In the genomic region with DNA sequence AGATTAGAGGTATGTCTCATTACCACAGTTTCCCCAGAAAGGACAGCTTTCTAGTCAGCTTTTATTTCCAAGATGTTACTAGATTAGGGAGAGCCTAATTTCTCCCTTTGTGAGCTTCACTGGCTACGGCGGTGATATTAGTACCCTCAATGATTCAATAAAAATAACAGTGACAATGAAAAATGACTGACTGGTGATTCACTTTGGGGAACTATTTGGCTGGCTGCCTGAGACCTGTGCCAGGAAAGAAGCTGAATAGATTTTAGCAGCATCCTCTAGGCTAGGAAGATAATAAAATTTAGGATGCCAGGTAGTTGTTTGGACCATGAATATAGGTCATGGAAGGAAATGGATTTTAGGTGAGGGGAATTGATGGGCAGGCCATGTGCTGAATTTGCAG, we compare ENCODE assay signal across 13 cellular contexts.
DNase-seq lines count a peak whose midpoint lies in the region; ATAC-seq and TF ChIP-seq lines count a peak whose summit lies in the region.
"Had no signal": no experiment of that assay in that cellular context is flagged by ENCODE, and none has a peak within 500 bp of the region (broad histone marks: within the 10 kb centered on the region; RNA-seq: fewer than 3 reads in every experiment).

No MANE protein-coding gene starts in this region.

- H3K27ac ChIP-seq in foreskin keratinocyte: no peak overlapping the region
- H3K27ac ChIP-seq: upper lobe of right lung had no signal

- H3K4me3 ChIP-seq in BE2C (ENCODE audit: low read depth, low read length) (no peak overlapping the region), adipocyte (ENCODE audit: low read length) (no peak overlapping the region)
- H3K4me3 ChIP-seq: upper lobe of right lung had no signal

- H3K27me3 ChIP-seq in BE2C (no peaks in the 10 kb centered on the region), adipocyte (replicated peaks; ENCODE audit: control insufficient read depth, insufficient read depth, low read length) (no peaks in the 10 kb centered on the region), foreskin keratinocyte (no peaks in the 10 kb centered on the region)
- H3K27me3 ChIP-seq: upper lobe of right lung had no signal

- no peak for TF ChIP-seq EP300 in Ishikawa (IDR thresholded peaks at IDR 0.05; ENCODE audit: borderline replicate concordance)

- DNase-seq in BE2C: peak; percentile 48
- DNase-seq in adipocyte (ENCODE audit: low read depth): peak; percentile 40
- DNase-seq in foreskin keratinocyte: peak in 1 of 2 donors; percentile 66
- no peak for DNase-seq in HPDE6-E6E7 (ENCODE audit: extremely low spot score)
- no peak for DNase-seq in activated T-cell treated with anti-CD3 and anti-CD28 coated beads, Interleukin-2, amount 50 U/mL, for 48 hours
- DNase-seq: activated CD8-positive, alpha-beta memory T cell treated with anti-CD3 and anti-CD28 coated beads, Interleukin-2, amount 50 U/mL, for 4 hours; activated naive CD8-positive, alpha-beta T cell treated with anti-CD3 and anti-CD28 coated beads, Interleukin-2, amount 50 U/mL, for 24 hours; CD4-positive, alpha-beta memory T cell; small intestine; upper lobe of right lung had no signal

- peak; percentile 82 for ATAC-seq in foreskin keratinocyte
- ATAC-seq in GM18858 (IDR thresholded peaks at IDR 0.05; ENCODE audit: unreplicated experiment): no peak
- ATAC-seq in HG02852 (IDR thresholded peaks at IDR 0.05; ENCODE audit: unreplicated experiment): no peak
- ATAC-seq: activated naive CD8-positive, alpha-beta T cell treated with anti-CD3 and anti-CD28 coated beads, Interleukin-2, amount 50 U/mL, for 24 hours; upper lobe of right lung had no signal

- H3K9ac ChIP-seq in adipocyte (ENCODE audit: low read length): no peak overlapping the region

- TF ChIP-seq CTCF in BE2C (IDR thresholded peaks at IDR 0.05; ENCODE audit: low read depth, low read length) (no peak), foreskin keratinocyte (conservative IDR thresholded peaks at IDR 0.05) (no peak)

- H3K4me1 ChIP-seq in BE2C (no peaks in the 10 kb centered on the region; the same call in 1 of the 2 replicates), adipocyte (ENCODE audit: control insufficient read depth, insufficient read depth, low read length) (peaks cover 12% of the 10 kb centered on the region), foreskin keratinocyte (peaks cover 20% of the 10 kb centered on the region)
- H3K4me1 ChIP-seq: upper lobe of right lung had no signal

- H3K9me3 ChIP-seq in BE2C: no peaks in the 10 kb centered on the region
- H3K9me3 ChIP-seq in adipocyte (ENCODE audit: control insufficient read depth, low read length): no peaks in the 10 kb centered on the region
- H3K9me3 ChIP-seq: upper lobe of right lung had no signal

- H3K36me3 ChIP-seq in BE2C: no peaks in the 10 kb centered on the region
- H3K36me3 ChIP-seq in adipocyte (ENCODE audit: control insufficient read depth, insufficient read depth, low read length, severe bottlenecking): no peaks in the 10 kb centered on the region
- H3K36me3 ChIP-seq: upper lobe of right lung had no signal

- no peak for TF ChIP-seq RAD21 in Ishikawa (IDR thresholded peaks at IDR 0.05; ENCODE audit: low read depth)

TF ChIP-seq in Ishikawa, 13 proteins besides CTCF, POLR2A, EP300 and RAD21:
- TF ChIP-seq, protein P1, sequence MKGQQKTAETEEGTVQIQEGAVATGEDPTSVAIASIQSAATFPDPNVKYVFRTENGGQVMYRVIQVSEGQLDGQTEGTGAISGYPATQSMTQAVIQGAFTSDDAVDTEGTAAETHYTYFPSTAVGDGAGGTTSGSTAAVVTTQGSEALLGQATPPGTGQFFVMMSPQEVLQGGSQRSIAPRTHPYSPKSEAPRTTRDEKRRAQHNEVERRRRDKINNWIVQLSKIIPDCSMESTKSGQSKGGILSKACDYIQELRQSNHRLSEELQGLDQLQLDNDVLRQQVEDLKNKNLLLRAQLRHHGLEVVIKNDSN (IDR thresholded peaks at IDR 0.05): no peak
- TF ChIP-seq NFIC (IDR thresholded peaks at IDR 0.05) (peak; percentile 81), TCF12 (IDR thresholded peaks at IDR 0.05; ENCODE audit: low read depth) (no peak)
TF ChIP-seq in Ishikawa: peak in this region for 1.

Comparison
In these comparisons a context has a peak if more than half of its experiments do, and no peak if none do; other contexts are left out.
1. DNase-seq: peak in BE2C (single experiment) and adipocyte (single experiment); none in HPDE6-E6E7 (single experiment) and activated T-cell treated with anti-CD3 and anti-CD28 coated beads, Interleukin-2, amount 50 U/mL, for 48 hours (0 of 2).